In the genomic region with DNA sequence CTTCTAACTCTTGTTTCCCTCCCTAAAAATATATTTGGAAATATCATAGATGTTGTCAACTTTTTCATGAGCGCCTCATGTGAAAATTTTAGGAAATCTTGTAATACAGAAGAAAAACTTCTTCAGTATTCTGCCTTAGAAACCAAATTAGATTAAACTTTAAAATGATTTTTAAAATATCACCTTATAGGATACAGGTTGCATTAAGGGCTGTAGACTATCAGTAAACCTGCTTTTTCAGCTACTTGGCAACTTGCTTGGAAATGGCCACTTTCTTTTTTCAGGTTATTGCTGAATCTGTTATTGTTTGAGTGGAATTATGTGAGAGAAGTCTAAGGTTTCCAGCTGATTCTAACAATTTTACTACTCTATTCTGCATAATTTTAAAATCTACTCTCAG, we compare ENCODE assay signal across 28 cellular contexts.
"Had no signal": no experiment of that assay in that cellular context is flagged by ENCODE, and none has a peak within 500 bp of the region (broad histone marks: within the 10 kb centered on the region; RNA-seq: fewer than 3 reads in every experiment).

No MANE protein-coding gene starts in this region.

- ATAC-seq: naive thymus-derived CD8-positive, alpha-beta T cell; natural killer cell treated with Interleukin-12 subunit alpha and Interleukin-12 subunit beta and Interleukin-15 and Interleukin-18, amount 100 ng/mL, for 72 hours; pancreas; right cardiac atrium; right lobe of liver; stimulated activated effector memory CD8-positive, alpha-beta T cell treated with anti-CD3 and anti-CD28 coated beads, Interleukin-12 subunit alpha, Interleukin-12 subunit beta, amount 100 ng/mL, for 72 hours; stimulated activated naive CD8-positive, alpha-beta T cell treated with anti-CD3 and anti-CD28 coated beads, Interleukin-15, amount 100 ng/mL, for 72 hours; stimulated activated naive CD8-positive, alpha-beta T cell treated with anti-CD3 and anti-CD28 coated beads, Interleukin-15, Interleukin-2, amounts not matched to agents 100 U/mL and 50 U/mL, for 24 hours; upper lobe of right lung had no signal

- FAIRE-seq: pancreas, small intestine had no signal

- H3K9me3 ChIP-seq: neutrophil, pancreas, prostate gland, right lobe of liver, sigmoid colon, suprapubic skin, testis, tibial artery, transverse colon, upper lobe of right lung, uterus had no signal

- H3K27me3 Mint-ChIP-seq: naive thymus-derived CD8-positive, alpha-beta T cell; natural killer cell treated with Interleukin-12 subunit alpha and Interleukin-12 subunit beta and Interleukin-15 and Interleukin-18, amount 100 ng/mL, for 72 hours; stimulated activated naive CD8-positive, alpha-beta T cell treated with anti-CD3 and anti-CD28 coated beads, Interleukin-15, amount 100 ng/mL, for 72 hours; type B pancreatic cell had no signal

- DNase-seq: naive thymus-derived CD8-positive, alpha-beta T cell; nephron progenitor cell; nucleus accumbens; pancreas; right cardiac atrium; right lobe of liver; sigmoid colon; small intestine; stimulated activated CD4-positive, alpha-beta T cell treated with anti-CD3 and anti-CD28 coated beads, Interleukin-15, amount 100 ng/mL, for 24 hours; stimulated activated CD4-positive, alpha-beta T cell treated with anti-CD3 and anti-CD28 coated beads, Interleukin-2, amount 100 ng/mL, for 24 hours; stimulated activated CD4-positive, alpha-beta T cell treated with anti-CD3 and anti-CD28 coated beads, Interleukin-2, amount 100 ng/mL, for 48 hours; stimulated activated CD4-positive, alpha-beta T cell treated with anti-CD3 and anti-CD28 coated beads, Interleukin-4, amount 100 ng/mL, for 24 hours; stimulated activated naive CD4-positive, alpha-beta T cell; stimulated activated naive CD8-positive, alpha-beta T cell treated with anti-CD3 and anti-CD28 coated beads, Interleukin-15, amount 100 ng/mL, for 72 hours; stimulated activated naive CD8-positive, alpha-beta T cell treated with anti-CD3 and anti-CD28 coated beads, Interleukin-15, Interleukin-2, amounts not matched to agents 100 U/mL and 50 U/mL, for 24 hours; substantia nigra; testis; tibial artery; transverse colon; upper lobe of right lung; uterus had no signal

- H3K27ac Mint-ChIP-seq: naive thymus-derived CD8-positive, alpha-beta T cell; nephron progenitor cell; stimulated activated effector memory CD8-positive, alpha-beta T cell treated with anti-CD3 and anti-CD28 coated beads, Interleukin-12 subunit alpha, Interleukin-12 subunit beta, amount 100 ng/mL, for 72 hours; type B pancreatic cell had no signal

- H3K4me1 ChIP-seq: prostate gland, right lobe of liver, suprapubic skin, testis, uterus had no signal

- H3K4me3 ChIP-seq: pancreas, prostate gland, right lobe of liver, sigmoid colon, suprapubic skin, testis, tibial artery, transverse colon, upper lobe of right lung, uterus had no signal

- H3K4me1 Mint-ChIP-seq: nephron progenitor cell had no signal

- H3K9me3 Mint-ChIP-seq: naive thymus-derived CD8-positive, alpha-beta T cell; natural killer cell treated with Interleukin-12 subunit alpha and Interleukin-12 subunit beta and Interleukin-15 and Interleukin-18, amount 100 ng/mL, for 72 hours; nephron progenitor cell; neural crest cell; stimulated activated effector memory CD8-positive, alpha-beta T cell treated with anti-CD3 and anti-CD28 coated beads, Interleukin-12 subunit alpha, Interleukin-12 subunit beta, amount 100 ng/mL, for 72 hours; stimulated activated naive CD8-positive, alpha-beta T cell treated with anti-CD3 and anti-CD28 coated beads, Interleukin-15, amount 100 ng/mL, for 72 hours; type B pancreatic cell had no signal

- H3K27me3 ChIP-seq: neutrophil, pancreas, right lobe of liver, sigmoid colon, suprapubic skin, testis, tibial artery, transverse colon, upper lobe of right lung, uterus had no signal

- H3K36me3 ChIP-seq: uterus had no signal

- H3K27ac ChIP-seq: neutrophil, pancreas, prostate gland, right lobe of liver, sigmoid colon, suprapubic skin, testis, tibial artery, transverse colon, upper lobe of right lung, uterus had no signal

- H3K4me3 Mint-ChIP-seq: naive thymus-derived CD8-positive, alpha-beta T cell; natural killer cell treated with Interleukin-12 subunit alpha and Interleukin-12 subunit beta and Interleukin-15 and Interleukin-18, amount 100 ng/mL, for 72 hours; nephron progenitor cell; neural crest cell; stimulated activated effector memory CD8-positive, alpha-beta T cell treated with anti-CD3 and anti-CD28 coated beads, Interleukin-12 subunit alpha, Interleukin-12 subunit beta, amount 100 ng/mL, for 72 hours; stimulated activated naive CD8-positive, alpha-beta T cell treated with anti-CD3 and anti-CD28 coated beads, Interleukin-15, amount 100 ng/mL, for 72 hours; type B pancreatic cell had no signal
